In the genomic region with DNA sequence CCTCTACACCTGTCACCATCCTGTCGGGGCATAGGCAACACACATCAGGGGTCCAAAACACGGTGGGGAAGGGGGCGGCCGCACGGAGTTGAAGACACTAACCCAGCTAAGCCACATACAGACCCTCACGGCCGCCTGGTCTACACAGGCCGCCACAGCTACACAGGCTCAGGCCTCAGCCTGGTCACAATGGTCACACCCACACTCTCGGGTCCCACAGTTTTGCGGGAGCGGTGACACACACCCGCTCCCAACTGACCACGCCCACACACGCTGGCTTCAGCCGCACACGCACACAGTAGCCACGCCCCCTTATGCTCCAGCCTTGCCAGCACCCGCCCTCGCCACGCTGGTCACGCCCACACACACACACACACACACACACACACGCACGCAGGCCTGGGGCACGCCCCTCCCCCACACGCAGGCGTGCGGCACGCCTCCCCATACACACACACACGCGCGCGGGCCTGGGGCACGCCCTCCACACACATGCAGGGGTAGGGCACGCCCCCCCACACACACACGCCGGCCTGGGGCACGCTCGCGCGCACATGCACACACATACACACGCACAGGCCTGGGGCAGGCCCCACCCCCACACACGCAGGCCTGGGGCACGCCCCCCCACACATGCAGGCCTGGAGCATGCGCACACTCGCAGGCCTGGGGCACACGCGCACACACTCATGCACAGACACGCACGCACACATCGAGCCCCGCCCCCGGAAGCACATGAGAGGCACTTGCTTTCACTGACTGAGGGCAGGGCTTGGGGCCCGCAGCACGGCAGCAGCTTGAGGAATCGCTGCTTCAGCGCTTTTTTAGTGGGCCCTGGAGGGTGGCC, we compare ENCODE assay signal across 8 cellular contexts. TPM values are rescaled to one million over a fixed set of nuclear protein-coding genes. Genes with fewer than 3 reads are reported as not detected.
DNase-seq lines count a peak whose midpoint lies in the region; ATAC-seq and TF ChIP-seq lines count a peak whose summit lies in the region.

No MANE protein-coding gene starts in this region.

- no peaks in the 10 kb centered on the region for H3K36me3 ChIP-seq in HCT116 (ENCODE audit: control insufficient read depth in 1 of 2, insufficient read depth in 2 of 2, low read length in 2 of 2)
- H3K36me3 ChIP-seq in adrenal gland (replicated peaks in 1 of 2), result no peaks in the 10 kb centered on the region
- H3K36me3 ChIP-seq in uterus, result no peaks in the 10 kb centered on the region

- H3K27ac ChIP-seq in HCT116 (ENCODE audit: low read depth, low read length), result peak overlapping the region; percentile 93
- H3K27ac ChIP-seq in adrenal gland, result peak overlapping the region; percentile 26 to 91 (median 49)
- H3K27ac ChIP-seq in uterus, result peak overlapping the region; percentile 60 to 68

- H3K4me3 ChIP-seq in HCT116 (replicated peaks in 1 of 2; ENCODE audit: low read depth in 1 of 2, low read length in 2 of 2) (peak overlapping the region; percentile 32 to 58), adrenal gland (peak overlapping the region in 2 of 4 donors; percentile 37 to 66), uterus (peak overlapping the region; percentile 27 to 35)

- H3K27me3 ChIP-seq in HCT116 (ENCODE audit: insufficient read depth, low read length) (no peaks in the 10 kb centered on the region), adrenal gland (no peaks in the 10 kb centered on the region), uterus (no peaks in the 10 kb centered on the region)

- POLR2A ChIA-PET in HCT116 (lab: Charles Lee), result no interaction called here

- 0 to 13% (median 1%) methylated on average over 8 to 56 of the region's 56 CpGs for WGBS in adrenal gland, 4 donors

- TF ChIP-seq POLR2A in HCT116 (IDR thresholded peaks at IDR 0.05; ENCODE audit: borderline replicate concordance, extremely low read depth, insufficient read depth, insufficient read length) (no peak), adrenal gland (IDR thresholded peaks at IDR 0.05) (peak in 1 of 2 donors; percentile 58), uterus (IDR thresholded peaks at IDR 0.05) (peak in 1 of 2 donors; percentile 17)

- no peaks in the 10 kb centered on the region for H3K9me2 ChIP-seq in HCT116 (ENCODE audit: insufficient read depth)

- intact Hi-C loops in HCT116 (cut with micrococcal nuclease), result no loop called here
- intact Hi-C loops in adrenal gland (cut with DNase I), result loop anchor here in 1 of 2 donors (10.0 kb wide), 1 partner anchor 234 kb away; a partner anchor contains a TSS
- intact Hi-C loops in left cardiac atrium (cut with DNase I), result no loop called here
- intact Hi-C loops in uterus (cut with DNase I; ENCODE audit: low total_unique reads), result no loop called here

- H3K79me2 ChIP-seq in HCT116 (ENCODE audit: insufficient read depth, low read length), result no peaks in the 10 kb centered on the region

- no peaks in the 10 kb centered on the region for H4K20me1 ChIP-seq in HCT116 (ENCODE audit: insufficient read depth)

- no peak for TF ChIP-seq RAD21 in HCT116 (IDR thresholded peaks at IDR 0.05; ENCODE audit: low read depth)

- TF ChIP-seq CTCF in HCT116 (IDR thresholded peaks at IDR 0.05 in 2 of 3, conservative IDR thresholded peaks at IDR 0.05 in 1 of 3; ENCODE audit: borderline replicate concordance in 1 of 3, insufficient read depth in 1 of 3, low read depth in 2 of 3, low read length in 2 of 3), result no peak
- no peak for TF ChIP-seq CTCF in adrenal gland (IDR thresholded peaks at IDR 0.05)
- no peak for TF ChIP-seq CTCF in uterus (IDR thresholded peaks at IDR 0.05)

- peak; percentile 84 for ATAC-seq in HCT116
- ATAC-seq in left cardiac atrium, result peak; percentile 88 to 89

- no peaks in the 10 kb centered on the region for H3K9me3 ChIP-seq in HCT116 (ENCODE audit: control insufficient read depth in 1 of 2, insufficient read depth in 1 of 2, low read depth in 1 of 2, low read length in 2 of 2)
- no peaks in the 10 kb centered on the region for H3K9me3 ChIP-seq in adrenal gland (replicated peaks in 1 of 3)
- H3K9me3 ChIP-seq in uterus, result no peaks in the 10 kb centered on the region

- peak overlapping the region; percentile 95 for H3K4me2 ChIP-seq in HCT116 (ENCODE audit: low read length)

- H3K9ac ChIP-seq in HCT116 (ENCODE audit: low read length), result peak overlapping the region; percentile 67

- CTCF ChIA-PET in HCT116 (lab: Charles Lee), result interaction anchor here (0.9 to 1.4 kb wide), 2 partner anchors 10 kb away, joined by 3 to 7 read pairs; no protein-coding TSS in a partner anchor

- RAD21 ChIA-PET in HCT116 (lab: Charles Lee; ENCODE audit: low non-redundant PET in 1 of 2, low total read pairs in 2 of 2, uncharacterized antibody in 2 of 2, unreplicated experiment in 2 of 2), result no interaction called here

- H3K4me1 ChIP-seq in HCT116 (ENCODE audit: control insufficient read depth in 1 of 2, insufficient read depth in 2 of 2, low read length in 2 of 2), result peaks cover 17 to 35% of the 10 kb centered on the region in 2 experiments
- H3K4me1 ChIP-seq in adrenal gland (replicated peaks in 1 of 2), result peaks cover 14 to 17% of the 10 kb centered on the region in 2 donors
- H3K4me1 ChIP-seq in uterus, result no peaks in the 10 kb centered on the region

- H2AFZ ChIP-seq in HCT116 (ENCODE audit: low read depth, low read length, poor library complexity, severe bottlenecking), result no peak overlapping the region

- DNase-seq in GF-D8 (lab: John Stamatoyannopoulos, UW) (peak; percentile 78), HCT116 (ENCODE audit: low read depth, low spot score) (peak; percentile 87), MV-4-11 (lab: John Stamatoyannopoulos, UW) (peak; percentile 89), SW480 (ENCODE audit: low spot score) (peak; percentile 91), adrenal gland (peak; percentile 95 to 97 (median 96)), left cardiac atrium (peak; percentile 93), pulmonary artery endothelial cell (ENCODE audit: low read depth, low spot score) (peak; percentile 67), uterus (peak; percentile 87 to 90)

- BruUV-seq in HCT116 (replicated peaks; lab: Mats Ljungman, UMichigan), result no TSS peak

TF ChIP-seq in HCT116, 20 proteins besides CTCF, POLR2A, EP300 and RAD21 (continues in another document):
- TF ChIP-seq TCF7L2 (IDR thresholded peaks at IDR 0.05; ENCODE audit: borderline replicate concordance, extremely low read depth, insufficient read depth, insufficient read length), result peak; percentile 66
- TF ChIP-seq CEBPB (IDR thresholded peaks at IDR 0.05; ENCODE audit: low read depth), result no peak
- TF ChIP-seq ELF1 (IDR thresholded peaks at IDR 0.05; ENCODE audit: borderline replicate concordance, low read depth), result no peak
- TF ChIP-seq FOSL1 (IDR thresholded peaks at IDR 0.05; ENCODE audit: low read depth), result no peak
- no peak for TF ChIP-seq EZH2phosphoT487 (IDR thresholded peaks at IDR 0.05; ENCODE audit: borderline replicate concordance)
- peak; percentile 30 for TF ChIP-seq POLR2AphosphoS5 (IDR thresholded peaks at IDR 0.05; ENCODE audit: low read depth, low read length)
- peak; percentile 12 for TF ChIP-seq YY1 (IDR thresholded peaks at IDR 0.05; ENCODE audit: extremely low read depth, insufficient replicate concordance, low read depth, low read length)
- no peak for TF ChIP-seq SIN3A (IDR thresholded peaks at IDR 0.05; ENCODE audit: low read depth)
- TF ChIP-seq, protein P1, sequence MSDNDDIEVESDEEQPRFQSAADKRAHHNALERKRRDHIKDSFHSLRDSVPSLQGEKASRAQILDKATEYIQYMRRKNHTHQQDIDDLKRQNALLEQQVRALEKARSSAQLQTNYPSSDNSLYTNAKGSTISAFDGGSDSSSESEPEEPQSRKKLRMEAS (IDR thresholded peaks at IDR 0.05), result no peak
- TF ChIP-seq, protein P2, sequence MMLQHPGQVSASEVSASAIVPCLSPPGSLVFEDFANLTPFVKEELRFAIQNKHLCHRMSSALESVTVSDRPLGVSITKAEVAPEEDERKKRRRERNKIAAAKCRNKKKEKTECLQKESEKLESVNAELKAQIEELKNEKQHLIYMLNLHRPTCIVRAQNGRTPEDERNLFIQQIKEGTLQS (IDR thresholded peaks at IDR 0.05), result no peak
- peak; percentile 58; the same call in 1 of the 2 replicates for TF ChIP-seq ZFX (IDR thresholded peaks at IDR 0.05)
- no peak for TF ChIP-seq ZNF274 (IDR thresholded peaks at IDR 0.05; ENCODE audit: low read depth, low read length)

RNA-seq across cellular contexts. Expression of a gene that starts 12.3 kb away (rescaled TPM):
- total RNA-seq in HCT116 (2021; ENCODE audit: unreplicated experiment), result 127 TPM
- 62.7 and 71.3 TPM in 2 replicates for polyA plus RNA-seq in HCT116 (2012)
- total RNA-seq in adrenal gland, result 100 to 1,000 TPM in 1 of 8 donors, 10 to 100 TPM in 7; 32.8 to 102 (median 72.0) TPM
- 10 to 100 TPM; 55.4 to 81.2 (median 65.5) TPM for polyA plus RNA-seq in adrenal gland
- 10 to 100 TPM; 70.4 to 71.4 TPM for total RNA-seq in left cardiac atrium
- total RNA-seq in pulmonary artery endothelial cell, result 80.0 and 84.5 TPM in 2 replicates
- 100 to 1,000 TPM in 3 of 4 donors, 10 to 100 TPM in 1; 63.5 to 181 (median 156) TPM for total RNA-seq in uterus

RNA-seq across cellular contexts. Expression of a gene that starts 13.1 kb away (rescaled TPM):
- total RNA-seq in HCT116 (2021; ENCODE audit: unreplicated experiment) (8.5 TPM), adrenal gland (1 to 10 TPM in 7 of 8 donors, not detected in 1; 2.2 to 7.2 (median 3.9) TPM), left cardiac atrium (100 to 1,000 TPM; 335 to 369 TPM), pulmonary artery endothelial cell (0.07 and 0.25 TPM in 2 replicates), uterus (1 to 10 TPM in 2 of 4 donors, under 1 TPM in 1, not detected in 1; 0.29 to 8.6 (median 4.1) TPM)
- 2.1 and 3.1 TPM in 2 replicates for polyA plus RNA-seq in HCT116 (2012)
- 10 to 100 TPM in 1 of 3 donors, 1 to 10 TPM in 2; 3.7 to 23.0 (median 8.4) TPM for polyA plus RNA-seq in adrenal gland

RNA-seq across cellular contexts. Expression of a gene that starts 47.3 kb away (rescaled TPM):
- total RNA-seq in HCT116 (2021; ENCODE audit: unreplicated experiment) (267 TPM), adrenal gland (10 to 100 TPM; 20.6 to 51.5 (median 36.8) TPM), left cardiac atrium (10 to 100 TPM; 15.2 to 18.8 TPM), pulmonary artery endothelial cell (128 and 168 TPM in 2 replicates), uterus (100 to 1,000 TPM in 1 of 4 donors, 10 to 100 TPM in 3; 11.0 to 122 (median 38.0) TPM)
- 244 and 258 TPM in 2 replicates for polyA plus RNA-seq in HCT116 (2012)
- 10 to 100 TPM; 14.7 to 23.8 (median 19.8) TPM for polyA plus RNA-seq in adrenal gland

RNA-seq across cellular contexts. Expression of a gene that starts 54.6 kb away (rescaled TPM):
- total RNA-seq in HCT116 (2021; ENCODE audit: unreplicated experiment), result 2.7 TPM
- polyA plus RNA-seq in HCT116 (2012), result 1.6 and 1.9 TPM in 2 replicates
- not detected for total RNA-seq in adrenal gland
- polyA plus RNA-seq in adrenal gland, result not detected
- not detected for total RNA-seq in left cardiac atrium
- not detected in 2 replicates for total RNA-seq in pulmonary artery endothelial cell
- total RNA-seq in uterus, result not detected

Comparison
In these comparisons a context has a peak if more than half of its experiments do, and no peak if none do; other contexts are left out.
1. RNA of a gene that starts 13.1 kb away (total RNA-seq): 335 to 369 TPM in left cardiac atrium; 8.5 TPM in HCT116 (single experiment), 0.29 to 8.6 TPM in uterus, 2.2 to 7.2 TPM in adrenal gland and 0.07 to 0.25 TPM in pulmonary artery endothelial cell; every median in the first group is over 10 times any median in the second.
2. Peak in every context shown above with its lines, with median percentiles within 50 percentile points of each other: DNase-seq and H3K27ac ChIP-seq.